Comparison of ENCODE assay signal across 21 cellular contexts in the genomic region with DNA sequence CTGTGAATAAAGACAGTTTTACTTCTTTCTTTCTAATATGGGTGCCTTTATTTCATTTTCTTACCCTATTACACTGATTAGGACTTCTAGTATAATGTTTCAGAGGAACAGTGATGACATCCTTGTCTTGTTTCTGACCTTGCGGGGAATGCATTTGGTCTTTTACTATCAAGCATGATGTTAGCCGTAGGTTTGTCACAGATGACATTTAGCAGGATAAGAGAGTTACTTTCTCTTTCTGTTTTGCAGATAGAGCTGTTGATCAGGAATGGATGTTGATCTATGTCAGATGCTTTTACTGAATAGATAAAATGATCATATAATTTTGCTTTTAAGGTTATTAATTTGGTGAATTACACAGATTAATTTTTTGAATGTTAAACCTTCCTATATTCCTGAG. TPM values are rescaled to one million over a fixed set of nuclear protein-coding genes. Genes with fewer than 3 reads are reported as not detected.
DNase-seq lines count a peak whose midpoint lies in the region; ATAC-seq and TF ChIP-seq lines count a peak whose summit lies in the region.
"Had no signal": no experiment of that assay in that cellular context is flagged by ENCODE, and none has a peak within 500 bp of the region (broad histone marks: within the 10 kb centered on the region; RNA-seq: fewer than 3 reads in every experiment).

No MANE protein-coding gene starts in this region.

- peaks cover 24% of the 10 kb centered on the region for H3K27me3 Mint-ChIP-seq in activated CD8-positive, alpha-beta memory T cell treated with anti-CD3 and anti-CD28 coated beads, Interleukin-2, amount 10 ng/mL, durations not matched to agents 7 days and 5 days
- H3K27me3 Mint-ChIP-seq in activated CD4-positive, alpha-beta memory T cell treated with anti-CD3 and anti-CD28 coated beads, Interleukin-2, amount 10 ng/mL, durations not matched to agents 7 days and 5 days: peaks cover 21% of the 10 kb centered on the region
- H3K27me3 Mint-ChIP-seq in naive thymus-derived CD4-positive, alpha-beta T cell: peaks cover 9 to 37% (median 21%) of the 10 kb centered on the region in 5 donors

- no peak for TF ChIP-seq CTCF in GM12865 (IDR thresholded peaks at IDR 0.05; ENCODE audit: insufficient read depth, low read depth, low read length, missing control alignments)

- peak overlapping the region; percentile 50 for H3K4me3 Mint-ChIP-seq in activated CD8-positive, alpha-beta memory T cell treated with anti-CD3 and anti-CD28 coated beads, Interleukin-2, amount 10 ng/mL, durations not matched to agents 7 days and 5 days
- H3K4me3 Mint-ChIP-seq in activated CD4-positive, alpha-beta memory T cell treated with anti-CD3 and anti-CD28 coated beads, Interleukin-2, amount 10 ng/mL, durations not matched to agents 7 days and 5 days: peak overlapping the region; percentile 17
- H3K4me3 Mint-ChIP-seq in naive thymus-derived CD4-positive, alpha-beta T cell: peak overlapping the region in 7 of 10 donors; percentile 11 to 62 (median 49)

- no peaks in the 10 kb centered on the region for H3K9me3 ChIP-seq in naive thymus-derived CD4-positive, alpha-beta T cell (ENCODE audit: control insufficient read depth in 2 of 3, low read length in 3 of 3)

- no peaks in the 10 kb centered on the region for H3K27me3 ChIP-seq in naive thymus-derived CD4-positive, alpha-beta T cell (ENCODE audit: control insufficient read depth in 2 of 2, insufficient read depth in 2 of 2, low read length in 2 of 2)

- H3K27ac ChIP-seq in naive thymus-derived CD4-positive, alpha-beta T cell (ENCODE audit: low read depth, low read length): no peak overlapping the region
- H3K27ac ChIP-seq: HL-60, PC-9, SK-N-MC had no signal

- no peaks in the 10 kb centered on the region for H3K36me3 Mint-ChIP-seq in activated CD8-positive, alpha-beta memory T cell treated with anti-CD3 and anti-CD28 coated beads, Interleukin-2, amount 10 ng/mL, durations not matched to agents 7 days and 5 days
- no peaks in the 10 kb centered on the region for H3K36me3 Mint-ChIP-seq in activated CD4-positive, alpha-beta memory T cell treated with anti-CD3 and anti-CD28 coated beads, Interleukin-2, amount 10 ng/mL, durations not matched to agents 7 days and 5 days (ENCODE audit: low read depth)
- H3K36me3 Mint-ChIP-seq in naive thymus-derived CD4-positive, alpha-beta T cell: no peaks in the 10 kb centered on the region

- H3K9me3 Mint-ChIP-seq in activated CD8-positive, alpha-beta memory T cell treated with anti-CD3 and anti-CD28 coated beads, Interleukin-2, amount 10 ng/mL, durations not matched to agents 7 days and 5 days (ENCODE audit: low read depth): no peaks in the 10 kb centered on the region
- no peaks in the 10 kb centered on the region for H3K9me3 Mint-ChIP-seq in activated CD4-positive, alpha-beta memory T cell treated with anti-CD3 and anti-CD28 coated beads, Interleukin-2, amount 10 ng/mL, durations not matched to agents 7 days and 5 days
- H3K9me3 Mint-ChIP-seq in naive thymus-derived CD4-positive, alpha-beta T cell: peaks cover 0 to 6% (median 0%) of the 10 kb centered on the region in 11 donors

- H3K4me1 ChIP-seq in naive thymus-derived CD4-positive, alpha-beta T cell (ENCODE audit: control insufficient read depth in 2 of 2, insufficient read depth in 2 of 2, low read length in 2 of 2): peaks cover 0 to 3% of the 10 kb centered on the region in 2 donors

- POLR2A ChIA-PET in activated CD4-positive, alpha-beta memory T cell treated with anti-CD3 and anti-CD28 coated beads, Interleukin-2, amount 10 ng/mL, durations not matched to agents 7 days and 5 days (lab: Charles Lee): no interaction called here
- POLR2A ChIA-PET in naive thymus-derived CD4-positive, alpha-beta T cell (lab: Charles Lee): no interaction called here

- CTCF ChIA-PET in activated CD8-positive, alpha-beta memory T cell treated with anti-CD3 and anti-CD28 coated beads, Interleukin-2, amount 10 ng/mL, durations not matched to agents 7 days and 5 days (lab: Charles Lee): interaction anchor here (1.5 kb wide), 1 partner anchor 9 kb away, joined by 5 read pairs; no protein-coding TSS in a partner anchor
- CTCF ChIA-PET in activated CD4-positive, alpha-beta memory T cell treated with anti-CD3 and anti-CD28 coated beads, Interleukin-2, amount 10 ng/mL, durations not matched to agents 7 days and 5 days (lab: Charles Lee): no interaction called here
- CTCF ChIA-PET in naive thymus-derived CD4-positive, alpha-beta T cell (lab: Charles Lee): no interaction called here

- no peaks in the 10 kb centered on the region for H3K36me3 ChIP-seq in naive thymus-derived CD4-positive, alpha-beta T cell (ENCODE audit: control insufficient read depth in 2 of 3, insufficient read depth in 3 of 3, low read length in 3 of 3)

- intact Hi-C loops in naive thymus-derived CD4-positive, alpha-beta T cell (cut with micrococcal nuclease): no loop called here

- peak overlapping the region; percentile 24; the same call in 1 of the 2 replicates for H3K4me3 ChIP-seq in GM12865 (ENCODE audit: low read depth, low read length)
- H3K4me3 ChIP-seq in naive thymus-derived CD4-positive, alpha-beta T cell (ENCODE audit: low read length): no peak overlapping the region
- H3K4me3 ChIP-seq: PC-9, SK-N-MC had no signal

- DNase-seq in activated CD8-positive, alpha-beta memory T cell treated with anti-CD3 and anti-CD28 coated beads, Interleukin-2, amount 10 ng/mL, durations not matched to agents 7 days and 5 days: no peak
- no peak for DNase-seq in activated CD8-positive, alpha-beta memory T cell treated with anti-CD3 and anti-CD28 coated beads, Interleukin-2, amount 50 U/mL, for 48 hours
- DNase-seq in GM12865 (ENCODE audit: low read depth) (no peak), NCI-H748 treated with DMSO at 0.1 percent for 48 hours (lab: John Stamatoyannopoulos, UW) (no peak)
- DNase-seq in activated CD4-positive, alpha-beta memory T cell treated with anti-CD3 and anti-CD28 coated beads, Interleukin-2, amount 10 ng/mL, durations not matched to agents 7 days and 5 days: no peak
- no peak for DNase-seq in naive thymus-derived CD4-positive, alpha-beta T cell
- DNase-seq: C1 segment of cervical spinal cord, KG1, NCI-H1092 treated with DMSO at 0.1 percent for 48 hours, NCI-H1694, NCI-H345, NCI-H526 treated with DMSO at 0.1 percent for 48 hours, PC-9 had no signal

- no peak for ATAC-seq in activated CD8-positive, alpha-beta memory T cell treated with anti-CD3 and anti-CD28 coated beads, Interleukin-2, amount 10 ng/mL, durations not matched to agents 7 days and 5 days
- no peak for ATAC-seq in naive thymus-derived CD4-positive, alpha-beta T cell
- ATAC-seq in GM21786 (IDR thresholded peaks at IDR 0.05; ENCODE audit: unreplicated experiment) (no peak), GM21447 (IDR thresholded peaks at IDR 0.05; ENCODE audit: unreplicated experiment) (no peak)

- H3K4me1 Mint-ChIP-seq in activated CD8-positive, alpha-beta memory T cell treated with anti-CD3 and anti-CD28 coated beads, Interleukin-2, amount 10 ng/mL, durations not matched to agents 7 days and 5 days: peaks cover 9% of the 10 kb centered on the region
- peaks cover 11% of the 10 kb centered on the region for H3K4me1 Mint-ChIP-seq in activated CD4-positive, alpha-beta memory T cell treated with anti-CD3 and anti-CD28 coated beads, Interleukin-2, amount 10 ng/mL, durations not matched to agents 7 days and 5 days
- peaks cover 6 to 10% (median 7%) of the 10 kb centered on the region in 7 donors for H3K4me1 Mint-ChIP-seq in naive thymus-derived CD4-positive, alpha-beta T cell

- peak overlapping the region; percentile 73 for H3K27ac Mint-ChIP-seq in activated CD8-positive, alpha-beta memory T cell treated with anti-CD3 and anti-CD28 coated beads, Interleukin-2, amount 10 ng/mL, durations not matched to agents 7 days and 5 days
- H3K27ac Mint-ChIP-seq in activated CD4-positive, alpha-beta memory T cell treated with anti-CD3 and anti-CD28 coated beads, Interleukin-2, amount 10 ng/mL, durations not matched to agents 7 days and 5 days: no peak overlapping the region
- peak overlapping the region in 3 of 9 donors; percentile 47 to 52 (median 48) for H3K27ac Mint-ChIP-seq in naive thymus-derived CD4-positive, alpha-beta T cell

RNA-seq across cellular contexts. Expression of a gene that starts 6.7 kb away (rescaled TPM):
- total RNA-seq in activated CD8-positive, alpha-beta memory T cell treated with anti-CD3 and anti-CD28 coated beads, Interleukin-2, amount 10 ng/mL, durations not matched to agents 7 days and 5 days: 10 to 100 TPM; 10.5 to 17.8 TPM
- total RNA-seq in activated CD4-positive, alpha-beta memory T cell treated with anti-CD3 and anti-CD28 coated beads, Interleukin-2, amount 10 ng/mL, durations not matched to agents 7 days and 5 days: 10 to 100 TPM; 12.1 to 13.2 TPM
- total RNA-seq in naive thymus-derived CD4-positive, alpha-beta T cell: 1 to 10 TPM; 3.2 to 9.4 (median 8.5) TPM
- polyA plus RNA-seq in naive thymus-derived CD4-positive, alpha-beta T cell: 1 to 10 TPM in 1 of 2 donors, under 1 TPM in 1; 0.45 to 1.3 TPM

RNA-seq across cellular contexts. Expression of a gene that starts 39.4 kb away (rescaled TPM):
- not detected for total RNA-seq in activated CD8-positive, alpha-beta memory T cell treated with anti-CD3 and anti-CD28 coated beads, Interleukin-2, amount 10 ng/mL, durations not matched to agents 7 days and 5 days
- total RNA-seq in activated CD4-positive, alpha-beta memory T cell treated with anti-CD3 and anti-CD28 coated beads, Interleukin-2, amount 10 ng/mL, durations not matched to agents 7 days and 5 days: not detected
- total RNA-seq in naive thymus-derived CD4-positive, alpha-beta T cell: not detected
- not detected for polyA plus RNA-seq in naive thymus-derived CD4-positive, alpha-beta T cell
- total RNA-seq: G401, H1 had no signal
- polyA plus RNA-seq: H1 had no signal

RNA-seq across cellular contexts. Expression of a gene that starts 54.8 kb away (rescaled TPM):
- total RNA-seq in activated CD8-positive, alpha-beta memory T cell treated with anti-CD3 and anti-CD28 coated beads, Interleukin-2, amount 10 ng/mL, durations not matched to agents 7 days and 5 days: not detected
- not detected for total RNA-seq in activated CD4-positive, alpha-beta memory T cell treated with anti-CD3 and anti-CD28 coated beads, Interleukin-2, amount 10 ng/mL, durations not matched to agents 7 days and 5 days
- total RNA-seq in naive thymus-derived CD4-positive, alpha-beta T cell: not detected
- not detected for polyA plus RNA-seq in naive thymus-derived CD4-positive, alpha-beta T cell
- total RNA-seq: A172, G401, H1, M059J, PC-9 had no signal
- polyA plus RNA-seq: H1 had no signal
